ENCODE assay signal across 25 cellular contexts in genomic region chr6:44559486-44560270, GRCh38.
DNase-seq lines count a peak whose midpoint lies in the region; ATAC-seq and TF ChIP-seq lines count a peak whose summit lies in the region.
"Had no signal": no experiment of that assay in that cellular context is flagged by ENCODE, and none has a peak within 500 bp of the region (broad histone marks: within the 10 kb centered on the region; RNA-seq: fewer than 3 reads in every experiment).

No MANE protein-coding gene starts in this region.

- ATAC-seq in WTC11 (peak; percentile 15; the same call in 1 of the 2 replicates), HG03097 (IDR thresholded peaks at IDR 0.05; ENCODE audit: low FRiP score, unreplicated experiment) (no peak), heart right ventricle (no peak), aorta (ENCODE audit: low FRiP score) (no peak)
- ATAC-seq: A549, T-cell had no signal

- H3K9me3 ChIP-seq in OCI-LY3 (ENCODE audit: insufficient read depth, low read length): no peaks in the 10 kb centered on the region
- H3K9me3 ChIP-seq in heart right ventricle: no peaks in the 10 kb centered on the region
- H3K9me3 ChIP-seq in aorta (ENCODE audit: control insufficient read depth, low read length): no peaks in the 10 kb centered on the region
- H3K9me3 ChIP-seq: A549, tibial nerve had no signal

- no peak overlapping the region for H3K9ac ChIP-seq in OCI-LY3 (ENCODE audit: low read length)

- H3K27ac ChIP-seq in OCI-LY3 (ENCODE audit: low read length): no peak overlapping the region
- H3K27ac ChIP-seq in heart right ventricle: peak overlapping the region in 3 of 10 donors; percentile 18 to 31 (median 22)
- no peak overlapping the region for H3K27ac ChIP-seq in aorta (ENCODE audit: low read depth in 1 of 2, low read length in 2 of 2)
- H3K27ac ChIP-seq: A549 had no signal

- H3K4me3 Mint-ChIP-seq in WTC11 (no peak overlapping the region), neural crest cell (no peak overlapping the region)
- H3K4me3 Mint-ChIP-seq: brain, T-cell had no signal

- H3K27ac Mint-ChIP-seq in WTC11 (no peak overlapping the region), neural crest cell (ENCODE audit: unreplicated experiment) (peak overlapping the region; percentile 75)
- H3K27ac Mint-ChIP-seq: CD4-positive, alpha-beta memory T cell; T-cell had no signal

- no peaks in the 10 kb centered on the region for H4K20me1 ChIP-seq in OCI-LY3 (ENCODE audit: insufficient read depth, low read length)

- peaks cover 30% of the 10 kb centered on the region for H3K4me1 Mint-ChIP-seq in WTC11
- peaks cover 4% of the 10 kb centered on the region for H3K4me1 Mint-ChIP-seq in neural crest cell

- H3K4me3 ChIP-seq in OCI-LY3 (ENCODE audit: low read length): no peak overlapping the region
- H3K4me3 ChIP-seq in heart right ventricle: no peak overlapping the region
- H3K4me3 ChIP-seq in aorta (ENCODE audit: low read length in 2 of 2): no peak overlapping the region
- H3K4me3 ChIP-seq: A549, tibial nerve had no signal

- POLR2A ChIA-PET in WTC11 (lab: Charles Lee): no interaction called here

- H3K4me1 ChIP-seq in OCI-LY3 (ENCODE audit: low read length) (peaks cover 37% of the 10 kb centered on the region), heart right ventricle (peaks cover 0 to 45% (median 17%) of the 10 kb centered on the region in 9 donors), aorta (ENCODE audit: control insufficient read depth in 1 of 2, insufficient read depth in 2 of 2, low read length in 2 of 2) (no peaks in the 10 kb centered on the region)
- H3K4me1 ChIP-seq: A549 had no signal

- H3K9me3 Mint-ChIP-seq in WTC11 (no peaks in the 10 kb centered on the region), neural crest cell (no peaks in the 10 kb centered on the region)
- H3K9me3 Mint-ChIP-seq: CD4-positive, alpha-beta memory T cell; T-cell had no signal

- H3K79me2 ChIP-seq in OCI-LY3 (ENCODE audit: low read length): no peaks in the 10 kb centered on the region

- no peak overlapping the region for H3K4me2 ChIP-seq in OCI-LY3 (ENCODE audit: low read length)
- H3K4me2 ChIP-seq: A549 had no signal

- no peaks in the 10 kb centered on the region for H3K27me3 Mint-ChIP-seq in WTC11 (ENCODE audit: low read depth)
- H3K27me3 Mint-ChIP-seq in neural crest cell (ENCODE audit: low read depth): no peaks in the 10 kb centered on the region

- 92 to 94% methylated on average over 13 of the region's 13 CpGs for WGBS in heart right ventricle, 2 donors
- WGBS in aorta, 2 donors: 90 to 91% methylated on average over 13 of the region's 13 CpGs

- intact Hi-C loops in heart right ventricle (cut with DNase I) (no loop called here), aorta (cut with DNase I) (no loop called here)

- CTCF ChIA-PET in WTC11 (lab: Charles Lee): interaction anchor here (2.0 kb wide), 1 partner anchor 84 kb away, joined by 5 read pairs; no protein-coding TSS in a partner anchor

- no peaks in the 10 kb centered on the region for H3K27me3 ChIP-seq in OCI-LY3 (ENCODE audit: low read depth, low read length)
- H3K27me3 ChIP-seq in heart right ventricle: peaks cover 0 to 30% (median 9%) of the 10 kb centered on the region in 7 donors
- H3K27me3 ChIP-seq in aorta (ENCODE audit: control insufficient read depth in 1 of 2, insufficient read depth in 2 of 2, low read length in 1 of 2): no peaks in the 10 kb centered on the region

- TF ChIP-seq CTCF in OCI-LY3 (IDR thresholded peaks at IDR 0.05; ENCODE audit: low read depth, low read length) (0 out of 2 replicates have a peak, but pooled peaks have one; percentile 20), WTC11 (IDR thresholded peaks at IDR 0.05) (no peak), neural crest cell (conservative IDR thresholded peaks at IDR 0.05) (no peak), heart right ventricle (IDR thresholded peaks at IDR 0.05) (no peak)

- DNase-seq in ELF-1 (ENCODE audit: low read depth, low spot score) (peak; percentile 22), WTC11 (ENCODE audit: low spot score) (no peak), neural crest cell (ENCODE audit: low read depth, low spot score) (no peak), NCI-H748 (lab: John Stamatoyannopoulos, UW; ENCODE audit: unreplicated experiment) (no peak), heart right ventricle (no peak), aorta (no peak)
- DNase-seq: activated CD4-positive, alpha-beta T cell treated with anti-CD3 and anti-CD28 coated beads for 4 hours; activated CD8-positive, alpha-beta memory T cell treated with anti-CD3 and anti-CD28 coated beads for 24 hours; activated gamma-delta T cell; AML-193; CD4-positive, alpha-beta memory T cell; islet precursor cell; left ventricle myocardium superior; NCI-H1417; NCI-H2107; NCI-H446 treated with DMSO at 0.1 percent for 48 hours; occipital lobe; retina; SIG-M5; T-cell had no signal

- no peak overlapping the region for H2AFZ ChIP-seq in OCI-LY3 (ENCODE audit: low read depth, low read length)

- H3K36me3 ChIP-seq in OCI-LY3 (replicated peaks; ENCODE audit: low read depth, low read length): no peaks in the 10 kb centered on the region
- no peaks in the 10 kb centered on the region for H3K36me3 ChIP-seq in heart right ventricle
- H3K36me3 ChIP-seq in aorta (ENCODE audit: control insufficient read depth in 1 of 2, insufficient read depth in 2 of 2, low read length in 1 of 2): no peaks in the 10 kb centered on the region
- H3K36me3 ChIP-seq: tibial nerve had no signal

- H3K36me3 Mint-ChIP-seq in WTC11 (no peaks in the 10 kb centered on the region), neural crest cell (ENCODE audit: low read depth) (no peaks in the 10 kb centered on the region)
- H3K36me3 Mint-ChIP-seq: brain, T-cell had no signal

TF ChIP-seq in WTC11, 78 proteins besides CTCF, POLR2A, EP300 and RAD21 (continues in another document):
- TF ChIP-seq, protein P1, sequence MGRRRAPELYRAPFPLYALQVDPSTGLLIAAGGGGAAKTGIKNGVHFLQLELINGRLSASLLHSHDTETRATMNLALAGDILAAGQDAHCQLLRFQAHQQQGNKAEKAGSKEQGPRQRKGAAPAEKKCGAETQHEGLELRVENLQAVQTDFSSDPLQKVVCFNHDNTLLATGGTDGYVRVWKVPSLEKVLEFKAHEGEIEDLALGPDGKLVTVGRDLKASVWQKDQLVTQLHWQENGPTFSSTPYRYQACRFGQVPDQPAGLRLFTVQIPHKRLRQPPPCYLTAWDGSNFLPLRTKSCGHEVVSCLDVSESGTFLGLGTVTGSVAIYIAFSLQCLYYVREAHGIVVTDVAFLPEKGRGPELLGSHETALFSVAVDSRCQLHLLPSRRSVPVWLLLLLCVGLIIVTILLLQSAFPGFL (CRISPR knock-in tag; IDR thresholded peaks at IDR 0.05; ENCODE audit: borderline replicate concordance): no peak
- TF ChIP-seq CBFB (CRISPR knock-in tag; IDR thresholded peaks at IDR 0.05; ENCODE audit: low read depth) (no peak), TEAD1 (CRISPR knock-in tag; IDR thresholded peaks at IDR 0.05) (no peak), ZNF396 (CRISPR knock-in tag; IDR thresholded peaks at IDR 0.05; ENCODE audit: borderline replicate concordance) (no peak), TEAD4 (CRISPR knock-in tag; IDR thresholded peaks at IDR 0.05) (no peak), CREB1 (CRISPR knock-in tag; IDR thresholded peaks at IDR 0.05) (no peak), STAT6 (CRISPR knock-in tag; conservative IDR thresholded peaks at IDR 0.05; ENCODE audit: low read depth) (no peak), TP53 (CRISPR knock-in tag; IDR thresholded peaks at IDR 0.05) (no peak), ELF4 (CRISPR knock-in tag; IDR thresholded peaks at IDR 0.05; ENCODE audit: low read depth) (no peak), SMAD3 (CRISPR knock-in tag; IDR thresholded peaks at IDR 0.05; ENCODE audit: borderline replicate concordance) (no peak), JUN (CRISPR knock-in tag; IDR thresholded peaks at IDR 0.05) (no peak), HMGA2 (CRISPR knock-in tag; IDR thresholded peaks at IDR 0.05) (no peak), MXD4 (CRISPR knock-in tag; IDR thresholded peaks at IDR 0.05; ENCODE audit: borderline replicate concordance) (no peak), EMX1 (CRISPR knock-in tag; IDR thresholded peaks at IDR 0.05) (no peak), GABPB1 (CRISPR knock-in tag; IDR thresholded peaks at IDR 0.05) (no peak)
- TF ChIP-seq, protein P2, sequence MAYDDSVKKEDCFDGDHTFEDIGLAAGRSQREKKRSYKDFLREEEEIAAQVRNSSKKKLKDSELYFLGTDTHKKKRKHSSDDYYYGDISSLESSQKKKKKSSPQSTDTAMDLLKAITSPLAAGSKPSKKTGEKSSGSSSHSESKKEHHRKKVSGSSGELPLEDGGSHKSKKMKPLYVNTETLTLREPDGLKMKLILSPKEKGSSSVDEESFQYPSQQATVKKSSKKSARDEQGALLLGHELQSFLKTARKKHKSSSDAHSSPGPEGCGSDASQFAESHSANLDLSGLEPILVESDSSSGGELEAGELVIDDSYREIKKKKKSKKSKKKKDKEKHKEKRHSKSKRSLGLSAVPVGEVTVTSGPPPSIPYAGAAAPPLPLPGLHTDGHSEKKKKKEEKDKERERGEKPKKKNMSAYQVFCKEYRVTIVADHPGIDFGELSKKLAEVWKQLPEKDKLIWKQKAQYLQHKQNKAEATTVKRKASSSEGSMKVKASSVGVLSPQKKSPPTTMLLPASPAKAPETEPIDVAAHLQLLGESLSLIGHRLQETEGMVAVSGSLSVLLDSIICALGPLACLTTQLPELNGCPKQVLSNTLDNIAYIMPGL (CRISPR knock-in tag; IDR thresholded peaks at IDR 0.05): no peak
